In genomic region chr15:33994005-33994615, GRCh38 we compare ENCODE assay signal across 10 cellular contexts. TPM values are rescaled to one million over a fixed set of nuclear protein-coding genes. Genes with fewer than 3 reads are reported as not detected.
A peak's percentile ranks its signal among the peaks of the same experiment; 100 is the strongest.
DNase-seq lines count a peak whose midpoint lies in the region; ATAC-seq, FAIRE-seq and TF ChIP-seq lines count a peak whose summit lies in the region.
"Had no signal": no experiment of that assay in that cellular context is flagged by ENCODE, and none has a peak within 500 bp of the region (broad histone marks: within the 10 kb centered on the region; RNA-seq: fewer than 3 reads in every experiment).

No MANE protein-coding gene starts in this region.

- DNase-seq in activated CD4-positive, alpha-beta T cell treated with anti-CD3 and anti-CD28 coated beads, Interleukin-2, amount 10 ng/mL, durations not matched to agents 7 days and 5 days = peak; percentile 8
- no peak for DNase-seq in activated CD4-positive, alpha-beta T cell treated with anti-CD3 and anti-CD28 coated beads, Interleukin-2, amount 10 ng/mL, durations not matched to agents 24 days and 14 days
- DNase-seq in NCI-H2171 (lab: John Stamatoyannopoulos, UW) (peak; percentile 12), K562 (ENCODE audit: extremely low read depth in 1 of 4, low spot score in 3 of 4) (peak in 1 of 4 experiments; percentile 49), retinal pigment epithelial cell (ENCODE audit: low read depth) (no peak), transverse colon (no peak), spleen (no peak)
- DNase-seq: stimulated activated CD4-positive, alpha-beta T cell treated with anti-CD3 and anti-CD28 coated beads, Interleukin-2, amount 100 ng/mL, for 48 hours had no signal

- H3K36me3 ChIP-seq in K562 (ENCODE audit: control insufficient read depth, insufficient read depth, low read length) = no peaks in the 10 kb centered on the region
- no peaks in the 10 kb centered on the region for H3K36me3 ChIP-seq in transverse colon
- no peaks in the 10 kb centered on the region for H3K36me3 ChIP-seq in spleen

- FAIRE-seq in K562 (lab: Jason Lieb, UNC) = peak; percentile 88
- FAIRE-seq: endometrium had no signal

- H2AFZ ChIP-seq in K562 (ENCODE audit: low read depth, low read length) = no peak overlapping the region

- POLR2A ChIA-PET in activated CD4-positive, alpha-beta T cell treated with anti-CD3 and anti-CD28 coated beads, Interleukin-2, amount 10 ng/mL, durations not matched to agents 7 days and 5 days (lab: Charles Lee) = no interaction called here
- POLR2A ChIA-PET in K562 (lab: Yijun Ruan, JAX) = no interaction called here

- H3K4me1 ChIP-seq in K562 (replicated peaks in 1 of 2; ENCODE audit: control insufficient read depth in 2 of 2, insufficient read depth in 2 of 2, low read length in 2 of 2) (no peaks in the 10 kb centered on the region), transverse colon (no peaks in the 10 kb centered on the region), spleen (no peaks in the 10 kb centered on the region)

- CTCF ChIA-PET in activated CD4-positive, alpha-beta T cell treated with anti-CD3 and anti-CD28 coated beads, Interleukin-2, amount 10 ng/mL, durations not matched to agents 7 days and 5 days (lab: Charles Lee) = no interaction called here
- CTCF ChIA-PET in K562 (lab: Yijun Ruan, JAX; ENCODE audit: low intra/inter-chr PET ratio) = no interaction called here

- TF ChIP-seq EP300 in K562 (IDR thresholded peaks at IDR 0.05; ENCODE audit: low read length) (no peak), transverse colon (IDR thresholded peaks at IDR 0.05; ENCODE audit: low read depth) (no peak)

- no peaks in the 10 kb centered on the region for H3K9me3 Mint-ChIP-seq in activated CD4-positive, alpha-beta T cell treated with anti-CD3 and anti-CD28 coated beads, Interleukin-2, amount 10 ng/mL, durations not matched to agents 7 days and 5 days
- no peaks in the 10 kb centered on the region for H3K9me3 Mint-ChIP-seq in activated CD4-positive, alpha-beta T cell treated with anti-CD3 and anti-CD28 coated beads, Interleukin-2, amount 10 ng/mL, durations not matched to agents 24 days and 14 days

- in situ Hi-C loops in K562 (cut with MboI) (no loop called here), transverse colon (cut with MboI; ENCODE audit: low pct_ligation_motif_present in 1 of 4, low pct_unique_long_range_greater_than_20kb in 1 of 4, low sequenced_read_pairs in 3 of 4) (loop anchor here in 1 of 4 donors (25.0 kb wide), 1 partner anchor 257 kb away; no protein-coding TSS in a partner anchor)

- TF ChIP-seq POLR2A in K562 (conservative IDR thresholded peaks at IDR 0.05) = no peak
- no peak for TF ChIP-seq POLR2A in transverse colon (IDR thresholded peaks at IDR 0.05)
- no peak for TF ChIP-seq POLR2A in spleen (IDR thresholded peaks at IDR 0.05)

- no peak overlapping the region for H3K27ac Mint-ChIP-seq in activated CD4-positive, alpha-beta T cell treated with anti-CD3 and anti-CD28 coated beads, Interleukin-2, amount 10 ng/mL, durations not matched to agents 7 days and 5 days
- no peak overlapping the region for H3K27ac Mint-ChIP-seq in activated CD4-positive, alpha-beta T cell treated with anti-CD3 and anti-CD28 coated beads, Interleukin-2, amount 10 ng/mL, durations not matched to agents 24 days and 14 days

- H3K9me1 ChIP-seq in K562 (ENCODE audit: control insufficient read depth, insufficient read depth, low read length) = no peaks in the 10 kb centered on the region

- TF ChIP-seq RAD21 in K562 (CRISPR knock-in tag; conservative IDR thresholded peaks at IDR 0.05 in 1 of 2, IDR thresholded peaks at IDR 0.05 in 1 of 2) = peak; percentile 18 to 63; a peak in 2 of 4 replicates

- H3K4me3 ChIP-seq in K562 (no peak overlapping the region), retinal pigment epithelial cell (ENCODE audit: low read length) (no peak overlapping the region), transverse colon (no peak overlapping the region), spleen (no peak overlapping the region)

- no peaks in the 10 kb centered on the region for H3K4me1 Mint-ChIP-seq in activated CD4-positive, alpha-beta T cell treated with anti-CD3 and anti-CD28 coated beads, Interleukin-2, amount 10 ng/mL, durations not matched to agents 7 days and 5 days
- peaks cover 2% of the 10 kb centered on the region for H3K4me1 Mint-ChIP-seq in activated CD4-positive, alpha-beta T cell treated with anti-CD3 and anti-CD28 coated beads, Interleukin-2, amount 10 ng/mL, durations not matched to agents 24 days and 14 days

- ATAC-seq in K562 (peak; percentile 89), HG02610 (IDR thresholded peaks at IDR 0.05; ENCODE audit: unreplicated experiment) (no peak)

- H3K27ac ChIP-seq in K562 (ENCODE audit: extremely low read depth, low read depth, low read length) = no peak overlapping the region
- no peak overlapping the region for H3K27ac ChIP-seq in transverse colon
- no peak overlapping the region for H3K27ac ChIP-seq in spleen

- no peaks in the 10 kb centered on the region for H4K20me1 ChIP-seq in K562 (replicated peaks; ENCODE audit: control insufficient read depth, insufficient read depth, low read length)

- H3K4me3 Mint-ChIP-seq in activated CD4-positive, alpha-beta T cell treated with anti-CD3 and anti-CD28 coated beads, Interleukin-2, amount 10 ng/mL, durations not matched to agents 7 days and 5 days = no peak overlapping the region
- no peak overlapping the region for H3K4me3 Mint-ChIP-seq in activated CD4-positive, alpha-beta T cell treated with anti-CD3 and anti-CD28 coated beads, Interleukin-2, amount 10 ng/mL, durations not matched to agents 24 days and 14 days

- H3K27me3 Mint-ChIP-seq in activated CD4-positive, alpha-beta T cell treated with anti-CD3 and anti-CD28 coated beads, Interleukin-2, amount 10 ng/mL, durations not matched to agents 7 days and 5 days = no peaks in the 10 kb centered on the region
- no peaks in the 10 kb centered on the region for H3K27me3 Mint-ChIP-seq in activated CD4-positive, alpha-beta T cell treated with anti-CD3 and anti-CD28 coated beads, Interleukin-2, amount 10 ng/mL, durations not matched to agents 24 days and 14 days

- intact Hi-C loops in activated CD4-positive, alpha-beta T cell treated with anti-CD3 and anti-CD28 coated beads, Interleukin-2, amount 10 ng/mL, durations not matched to agents 24 days and 14 days (cut with micrococcal nuclease) = no loop called here
- intact Hi-C loops in K562 (cut with micrococcal nuclease) = no loop called here
- intact Hi-C loops in transverse colon (cut with DNase I; ENCODE audit: low total_unique reads) = no loop called here
- intact Hi-C loops in spleen (cut with DNase I; ENCODE audit: low total_unique reads) = no loop called here

- no TSS peak for BruUV-seq in K562 (replicated peaks; lab: Mats Ljungman, UMichigan)

- H3K9me3 ChIP-seq in K562 (replicated peaks; ENCODE audit: control insufficient read depth, insufficient read depth, low read depth, low read length) (no peaks in the 10 kb centered on the region), transverse colon (no peaks in the 10 kb centered on the region), spleen (no peaks in the 10 kb centered on the region)

- H3K9ac ChIP-seq in K562 (ENCODE audit: insufficient read depth in 1 of 2, low read depth in 2 of 2, low read length in 2 of 2) = no peak overlapping the region

- peak; percentile 62 to 64 (median 64) for TF ChIP-seq CTCF in K562 (IDR thresholded peaks at IDR 0.05 in 2 of 3, conservative IDR thresholded peaks at IDR 0.05 in 1 of 3; ENCODE audit: insufficient read depth in 2 of 3, low read depth in 1 of 3, low read length in 3 of 3)
- peak; percentile 62 for TF ChIP-seq CTCF in retinal pigment epithelial cell (conservative IDR thresholded peaks at IDR 0.05; ENCODE audit: low read depth, low read length)
- no peak for TF ChIP-seq CTCF in transverse colon (IDR thresholded peaks at IDR 0.05)
- TF ChIP-seq CTCF in spleen (IDR thresholded peaks at IDR 0.05 in 8 of 11, conservative IDR thresholded peaks at IDR 0.05 in 3 of 11) = peak in 1 of 11 experiments; percentile 9

- WGBS in K562 (ENCODE audit: insufficient coverage, low coverage, missing lambda C conversion rate) = 2% methylated on average over 9 of the region's 9 CpGs
- WGBS in transverse colon (ENCODE audit: low coverage in 1 of 2), 2 donors = 86 to 97% methylated on average over 3 to 9 of the region's 9 CpGs
- 84 to 93% (median 87%) methylated on average over 9 of the region's 9 CpGs for WGBS in spleen, 5 donors

- H3K4me2 ChIP-seq in K562 (ENCODE audit: insufficient read depth, low read length) = no peak overlapping the region

- no peaks in the 10 kb centered on the region for H3K79me2 ChIP-seq in K562 (ENCODE audit: control insufficient read depth, insufficient read depth, low read length)

- no peaks in the 10 kb centered on the region for H3K36me3 Mint-ChIP-seq in activated CD4-positive, alpha-beta T cell treated with anti-CD3 and anti-CD28 coated beads, Interleukin-2, amount 10 ng/mL, durations not matched to agents 7 days and 5 days (ENCODE audit: low read depth)
- no peaks in the 10 kb centered on the region for H3K36me3 Mint-ChIP-seq in activated CD4-positive, alpha-beta T cell treated with anti-CD3 and anti-CD28 coated beads, Interleukin-2, amount 10 ng/mL, durations not matched to agents 24 days and 14 days (ENCODE audit: low read depth)

- H3K27me3 ChIP-seq in K562 (ENCODE audit: control insufficient read depth in 2 of 2, insufficient read depth in 2 of 2, low read length in 2 of 2) (no peaks in the 10 kb centered on the region; a peak in 2 of 5 replicates), transverse colon (no peaks in the 10 kb centered on the region), spleen (replicated peaks in 1 of 7) (no peaks in the 10 kb centered on the region)

RNA-seq across cellular contexts. Expression of gene CHRM5, which starts 25.8 kb away (rescaled TPM):
- not detected for total RNA-seq in activated CD4-positive, alpha-beta T cell treated with anti-CD3 and anti-CD28 coated beads, Interleukin-2, amount 10 ng/mL, durations not matched to agents 7 days and 5 days
- total RNA-seq in activated CD4-positive, alpha-beta T cell treated with anti-CD3 and anti-CD28 coated beads, Interleukin-2, amount 10 ng/mL, durations not matched to agents 24 days and 14 days = not detected in 2 replicates
- not detected in 2 replicates for total RNA-seq in K562 (2011; cell fraction: chromatin; rRNA removed; ENCODE audit: low replicate concordance)
- total RNA-seq in K562 (2011; cell fraction: nucleolus; rRNA removed) = not detected in 2 replicates
- not detected in 2 replicates for total RNA-seq in K562 (2011; cell fraction: nucleoplasm; rRNA removed)
- not detected in 2 replicates for total RNA-seq in K562 (2014; rRNA removed)
- total RNA-seq in K562 (2014; rRNA removed; fragmentation: Illumina TruSeq; extraction: Trizol) = not detected in 2 replicates
- not detected in 2 replicates for total RNA-seq in K562 (2015; rRNA removed; fragmentation: Illumina TruSeq; extraction: Trizol)
- total RNA-seq in K562 (2021) = not detected in 2 replicates
- not detected in 2 replicates for polyA plus RNA-seq in K562 (2011; rRNA removed)
- polyA plus RNA-seq in K562 (2011; cell fraction: cytosol; rRNA removed) = not detected in 2 replicates
- not detected in 2 replicates for polyA plus RNA-seq in K562 (2011; cell fraction: nucleus; rRNA removed)
- polyA plus RNA-seq in K562 (2012) = 0.04 and 0.07 TPM in 2 replicates
- polyA plus RNA-seq in K562 (2014; fragmentation: Illumina TruSeq; extraction: Trizol) = not detected in 2 replicates
- not detected for polyA plus RNA-seq in K562 (2014; fragmentation: Nextera tagmentation; extraction: Ambion mirVana)
- polyA plus RNA-seq in K562 (2014; rRNA removed) = not detected in 2 replicates
- not detected in 2 replicates for polyA minus RNA-seq in K562 (2011; rRNA and poly(A)+ RNA removed)
- not detected in 2 replicates for polyA minus RNA-seq in K562 (2011; cell fraction: cytosol; rRNA and poly(A)+ RNA removed)
- not detected in 2 replicates for polyA minus RNA-seq in K562 (2011; cell fraction: nucleus; rRNA and poly(A)+ RNA removed)
- not detected for total RNA-seq in transverse colon
- total RNA-seq in spleen = not detected
- polyA plus RNA-seq in spleen = under 1 TPM in 1 of 3 donors, not detected in 2; 0.03 TPM

RNA-seq across cellular contexts. Expression of gene AVEN, which starts 44.9 kb away (rescaled TPM):
- 1 to 10 TPM; 9.1 TPM for total RNA-seq in activated CD4-positive, alpha-beta T cell treated with anti-CD3 and anti-CD28 coated beads, Interleukin-2, amount 10 ng/mL, durations not matched to agents 7 days and 5 days
- 14.9 and 17.1 TPM in 2 replicates for total RNA-seq in activated CD4-positive, alpha-beta T cell treated with anti-CD3 and anti-CD28 coated beads, Interleukin-2, amount 10 ng/mL, durations not matched to agents 24 days and 14 days
- total RNA-seq in K562 (2011; cell fraction: chromatin; rRNA removed; ENCODE audit: low replicate concordance) = 0.49 and 0.77 TPM in 2 replicates
- total RNA-seq in K562 (2011; cell fraction: nucleolus; rRNA removed) = 0.50 and 0.53 TPM in 2 replicates
- 1.2 and 1.4 TPM in 2 replicates for total RNA-seq in K562 (2011; cell fraction: nucleoplasm; rRNA removed)
- total RNA-seq in K562 (2014; rRNA removed) (4.7 and 6.4 TPM in 2 replicates), K562 (2014; rRNA removed; fragmentation: Illumina TruSeq; extraction: Trizol) (5.5 and 5.6 TPM in 2 replicates), K562 (2015; rRNA removed; fragmentation: Illumina TruSeq; extraction: Trizol) (3.7 and 3.9 TPM in 2 replicates), K562 (2021) (3.7 and 4.8 TPM in 2 replicates), transverse colon (10 to 100 TPM in 1 of 4 donors, 1 to 10 TPM in 3; 4.9 to 21.3 (median 7.6) TPM), spleen (10 to 100 TPM in 3 of 7 donors, 1 to 10 TPM in 4; 5.0 to 14.1 (median 9.7) TPM)
- polyA plus RNA-seq in K562 (2011; rRNA removed) (2.8 and 2.9 TPM in 2 replicates), K562 (2014; fragmentation: Illumina TruSeq; extraction: Trizol) (3.2 and 4.8 TPM in 2 replicates), K562 (2014; fragmentation: Nextera tagmentation; extraction: Ambion mirVana) (1 to 10 TPM; 1.5 to 1.9 TPM), K562 (2014; rRNA removed) (3.3 and 4.7 TPM in 2 replicates), spleen (1 to 10 TPM; 5.1 to 9.1 (median 8.5) TPM)
- polyA plus RNA-seq in K562 (2011; cell fraction: cytosol; rRNA removed) = 0.95 and 2.0 TPM in 2 replicates
- polyA plus RNA-seq in K562 (2011; cell fraction: nucleus; rRNA removed) = 0.70 and 0.77 TPM in 2 replicates
- 4.7 and 4.8 TPM in 2 replicates for polyA plus RNA-seq in K562 (2012)
- 2.0 and 3.2 TPM in 2 replicates for polyA minus RNA-seq in K562 (2011; rRNA and poly(A)+ RNA removed)
- polyA minus RNA-seq in K562 (2011; cell fraction: cytosol; rRNA and poly(A)+ RNA removed) = 1.8 and 3.2 TPM in 2 replicates
- 0.40 and 1.1 TPM in 2 replicates for polyA minus RNA-seq in K562 (2011; cell fraction: nucleus; rRNA and poly(A)+ RNA removed)

Comparison
In these comparisons a context has a peak if more than half of its experiments do, and no peak if none do; other contexts are left out.
1. DNase-seq: peak in activated CD4-positive, alpha-beta T cell treated with anti-CD3 and anti-CD28 coated beads, Interleukin-2, amount 10 ng/mL, durations not matched to agents 7 days and 5 days (single experiment) and NCI-H2171 (single experiment); none in activated CD4-positive, alpha-beta T cell treated with anti-CD3 and anti-CD28 coated beads, Interleukin-2, amount 10 ng/mL, durations not matched to agents 24 days and 14 days (single experiment), retinal pigment epithelial cell (single experiment), transverse colon (single experiment) and spleen (single experiment).
2. CTCF ChIP-seq: peak in K562 (3 of 3) and retinal pigment epithelial cell (single experiment); none in transverse colon (0 of 5).